In the genomic region with DNA sequence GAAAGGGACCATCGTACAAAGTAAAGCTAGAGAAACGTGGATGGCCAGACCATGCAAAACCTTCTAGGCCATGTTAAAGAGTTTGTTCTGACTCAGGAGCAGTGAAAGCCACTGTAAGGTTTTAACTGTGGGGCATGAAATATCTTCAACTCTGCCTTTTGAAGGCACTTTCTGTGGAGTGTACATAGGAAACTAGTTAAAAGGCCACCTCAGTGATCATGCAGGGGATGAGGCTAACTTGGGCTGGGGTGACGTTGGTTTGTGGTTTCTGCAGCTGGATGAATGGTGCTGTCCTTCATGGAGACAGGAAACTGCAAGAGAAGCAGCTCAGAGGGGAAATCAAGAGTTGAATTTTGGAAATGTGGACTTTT, we compare ENCODE assay signal across 24 cellular contexts.
DNase-seq lines count a peak whose midpoint lies in the region; ATAC-seq, FAIRE-seq and TF ChIP-seq lines count a peak whose summit lies in the region.
"Had no signal": no experiment of that assay in that cellular context is flagged by ENCODE, and none has a peak within 500 bp of the region (broad histone marks: within the 10 kb centered on the region; RNA-seq: fewer than 3 reads in every experiment).

No MANE protein-coding gene starts in this region.

- CTCF ChIA-PET in PC-9 (lab: Charles Lee), result no interaction called here

- H3K4me2 ChIP-seq in PC-9, result no peak overlapping the region

- POLR2A ChIA-PET in PC-9 (lab: Charles Lee; ENCODE audit: unreplicated experiment), result interaction anchor here (0.7 kb wide), 1 partner anchor 1538 kb away, joined by 3 read pairs; no protein-coding TSS in a partner anchor

- intact Hi-C loops in PC-9 (cut with micrococcal nuclease; ENCODE audit: unreplicated experiment), result no loop called here
- intact Hi-C loops in left ventricle myocardium inferior (cut with micrococcal nuclease), result no loop called here
- intact Hi-C loops in breast epithelium (cut with DNase I; ENCODE audit: low total_unique reads), result no loop called here

- H3K27me3 ChIP-seq in PC-9 (ENCODE audit: insufficient read depth, low read depth) (peaks cover 17% of the 10 kb centered on the region), left ventricle myocardium inferior (ENCODE audit: low read depth) (no peaks in the 10 kb centered on the region), breast epithelium (no peaks in the 10 kb centered on the region)
- H3K27me3 ChIP-seq: gastroesophageal sphincter, uterus had no signal

- H2AFZ ChIP-seq in PC-9, result 0 out of 2 replicates have a peak overlapping the region, but pooled peaks have one; percentile 0

- no peak overlapping the region for H3K4me3 ChIP-seq in GM12865 (ENCODE audit: low read depth, low read length)
- no peak overlapping the region for H3K4me3 ChIP-seq in PC-9
- H3K4me3 ChIP-seq in left ventricle myocardium inferior, result no peak overlapping the region
- H3K4me3 ChIP-seq in breast epithelium, result no peak overlapping the region
- H3K4me3 ChIP-seq: gastroesophageal sphincter, uterus had no signal

- no peaks in the 10 kb centered on the region for H3K9me2 ChIP-seq in PC-9 (ENCODE audit: insufficient read depth)

- no peaks in the 10 kb centered on the region for H3K79me2 ChIP-seq in PC-9 (ENCODE audit: low read depth)

- H3K27ac ChIP-seq in PC-9, result no peak overlapping the region
- peak overlapping the region; percentile 5 for H3K27ac ChIP-seq in left ventricle myocardium inferior (replicated peaks)
- no peak overlapping the region for H3K27ac ChIP-seq in breast epithelium
- H3K27ac ChIP-seq: gastroesophageal sphincter, RWPE1, uterus had no signal

- H3K9me3 ChIP-seq in PC-9 (ENCODE audit: insufficient read depth, low read depth), result no peaks in the 10 kb centered on the region
- no peaks in the 10 kb centered on the region for H3K9me3 ChIP-seq in left ventricle myocardium inferior (replicated peaks)
- H3K9me3 ChIP-seq in breast epithelium, result no peaks in the 10 kb centered on the region
- H3K9me3 ChIP-seq: gastroesophageal sphincter, uterus had no signal

- BruUV-seq in PC-9 (replicated peaks; lab: Mats Ljungman, UMichigan), result no TSS peak

- H3K36me3 ChIP-seq in PC-9 (ENCODE audit: low read depth) (no peaks in the 10 kb centered on the region), left ventricle myocardium inferior (no peaks in the 10 kb centered on the region), breast epithelium (no peaks in the 10 kb centered on the region)
- H3K36me3 ChIP-seq: gastroesophageal sphincter, uterus had no signal

- TF ChIP-seq CTCF in GM12865 (IDR thresholded peaks at IDR 0.05; ENCODE audit: insufficient read depth, low read depth, low read length, missing control alignments), result no peak
- TF ChIP-seq CTCF in PC-9 (conservative IDR thresholded peaks at IDR 0.05), result no peak
- TF ChIP-seq CTCF in left ventricle myocardium inferior (IDR thresholded peaks at IDR 0.05; ENCODE audit: borderline replicate concordance), result no peak
- no peak for TF ChIP-seq CTCF in breast epithelium (IDR thresholded peaks at IDR 0.05)

- H4K20me1 ChIP-seq in PC-9 (ENCODE audit: insufficient read depth), result no peaks in the 10 kb centered on the region

- no peak for ATAC-seq in HG03457 (IDR thresholded peaks at IDR 0.05; ENCODE audit: unreplicated experiment)
- ATAC-seq: effector memory CD8-positive, alpha-beta T cell; gastroesophageal sphincter had no signal

- DNase-seq in AG08395 (ENCODE audit: low spot score) (peak; percentile 15), GM12865 (ENCODE audit: low read depth) (peak; percentile 5), PC-9 (no peak), left ventricle myocardium inferior (no peak), OCI-M1 (lab: John Stamatoyannopoulos, UW) (no peak), frontal cortex (ENCODE audit: low spot score in 2 of 2) (no peak), breast epithelium (ENCODE audit: low spot score in 2 of 2) (no peak)
- DNase-seq: activated CD4-positive, alpha-beta memory T cell treated with anti-CD3 and anti-CD28 coated beads for 36 hours; activated effector memory CD4-positive, alpha-beta T cell treated with Interleukin-2 at 50 U/mL for 16 hours; effector memory CD8-positive, alpha-beta T cell; H9; kidney; naive B cell; NCI-H1417; NCI-H345; retina; stimulated activated CD4-positive, alpha-beta T cell treated with anti-CD3 and anti-CD28 coated beads, Interleukin-4, amount 100 ng/mL, for 24 hours; stimulated activated naive CD4-positive, alpha-beta T cell; T1000; uterus had no signal

- no peak for TF ChIP-seq POLR2A in breast epithelium (IDR thresholded peaks at IDR 0.05)

- H3F3A ChIP-seq in PC-9 (ENCODE audit: insufficient read depth, low read depth), result no peaks in the 10 kb centered on the region

- FAIRE-seq in frontal cortex (lab: Jason Lieb, UNC), result no peak
- FAIRE-seq: G401.6 had no signal

- H3K4me1 ChIP-seq in PC-9 (replicated peaks; ENCODE audit: insufficient read depth) (no peaks in the 10 kb centered on the region), left ventricle myocardium inferior (no peaks in the 10 kb centered on the region), breast epithelium (no peaks in the 10 kb centered on the region)
- H3K4me1 ChIP-seq: gastroesophageal sphincter, uterus had no signal

Comparison
In these comparisons a context has a peak if more than half of its experiments do, and no peak if none do; other contexts are left out.
1. DNase-seq: peak in AG08395 (single experiment) and GM12865 (single experiment); none in PC-9 (0 of 2), left ventricle myocardium inferior (single experiment), OCI-M1 (single experiment), frontal cortex (0 of 2) and breast epithelium (0 of 2).